In the genomic region with DNA sequence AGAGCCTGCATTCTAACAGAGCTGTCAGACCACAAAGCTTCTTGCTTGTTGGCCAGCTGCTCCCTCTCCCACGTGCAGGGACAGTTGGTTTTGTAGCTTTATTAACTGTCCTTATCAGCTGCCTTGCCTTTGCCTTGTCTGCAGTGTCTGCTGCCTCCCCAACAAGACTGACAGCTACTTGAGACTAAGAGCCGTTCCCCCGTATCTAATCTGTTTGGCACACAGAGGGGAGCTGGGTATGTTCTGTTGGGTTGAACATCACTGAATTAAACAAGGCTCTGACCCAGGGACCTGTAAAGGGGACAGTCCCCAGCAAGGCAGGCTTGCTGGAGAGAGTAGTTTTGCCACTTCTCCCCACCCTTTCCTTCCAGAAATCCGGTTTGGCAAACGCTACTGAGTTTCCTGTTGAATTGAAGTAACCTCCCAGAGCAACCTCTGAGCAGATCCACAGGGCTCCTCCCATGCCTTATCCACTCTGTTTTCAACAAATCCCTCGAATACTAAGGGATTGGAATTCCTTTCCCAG, we compare ENCODE assay signal across 12 cellular contexts.
A peak's percentile ranks its signal among the peaks of the same experiment; 100 is the strongest.
DNase-seq lines count a peak whose midpoint lies in the region; ATAC-seq, FAIRE-seq and TF ChIP-seq lines count a peak whose summit lies in the region.
"Had no signal": no experiment of that assay in that cellular context is flagged by ENCODE, and none has a peak within 500 bp of the region (broad histone marks: within the 10 kb centered on the region; RNA-seq: fewer than 3 reads in every experiment).

No MANE protein-coding gene starts in this region.

- no peak for TF ChIP-seq RAD21 in K562 (CRISPR knock-in tag; conservative IDR thresholded peaks at IDR 0.05 in 1 of 2, IDR thresholded peaks at IDR 0.05 in 1 of 2)

- no peak overlapping the region for H3K27ac ChIP-seq in GM23248
- H3K27ac ChIP-seq in K562 (ENCODE audit: extremely low read depth, low read depth, low read length), result no peak overlapping the region
- H3K27ac ChIP-seq in right atrium auricular region, result peak overlapping the region; percentile 61 to 67

- H3K27me3 ChIP-seq in GM23248 (replicated peaks; ENCODE audit: insufficient read depth) (no peaks in the 10 kb centered on the region), K562 (ENCODE audit: control insufficient read depth in 2 of 2, insufficient read depth in 2 of 2, low read length in 2 of 2) (peaks cover 2 to 32% of the 10 kb centered on the region in 2 experiments; a peak in 3 of 5 replicates), right atrium auricular region (no peaks in the 10 kb centered on the region)

- DNase-seq in GM23248 (peak; percentile 14), K562 (ENCODE audit: extremely low read depth in 1 of 4, low spot score in 3 of 4) (peak; percentile 17 to 67 (median 40)), right atrium auricular region (ENCODE audit: low spot score) (peak; percentile 78), pulmonary artery endothelial cell (ENCODE audit: low read depth, low spot score) (peak; percentile 55), NCI-H69 (lab: John Stamatoyannopoulos, UW) (no peak), NCI-H345 treated with DMSO at 0.1 percent for 48 hours (lab: John Stamatoyannopoulos, UW; ENCODE audit: unreplicated experiment) (no peak)
- no peak for DNase-seq in activated naive CD4-positive, alpha-beta T cell treated with Interleukin-2 at 50 U/mL for 16 hours
- DNase-seq: activated CD4-positive, CD25-positive, alpha-beta regulatory T cell; caudate nucleus; NCI-H2029; stimulated activated naive CD4-positive, alpha-beta T cell treated with Interleukin-2 at 50 U/mL for 16 hours had no signal

- H3K79me2 ChIP-seq in GM23248 (ENCODE audit: insufficient read depth) (no peaks in the 10 kb centered on the region), K562 (ENCODE audit: control insufficient read depth, insufficient read depth, low read length) (no peaks in the 10 kb centered on the region)

- in situ Hi-C loops in GM23248 (cut with MboI), result no loop called here
- in situ Hi-C loops in K562 (cut with MboI), result no loop called here

- H3K9me2 ChIP-seq in GM23248 (ENCODE audit: insufficient read depth), result no peaks in the 10 kb centered on the region

- ATAC-seq in K562 (peak; percentile 69), GM18519 (IDR thresholded peaks at IDR 0.05; ENCODE audit: low FRiP score, unreplicated experiment) (no peak)

- 36 to 42% methylated on average over 6 of the region's 6 CpGs for WGBS in GM23248 (ENCODE audit: low coverage in 1 of 2, low lambda C conversion rate in 2 of 2, missing lambda C conversion rate in 2 of 2), 2 experiments
- 0% methylated on average over 6 of the region's 6 CpGs for WGBS in K562 (ENCODE audit: insufficient coverage, low coverage, missing lambda C conversion rate)

- no peaks in the 10 kb centered on the region for H4K20me1 ChIP-seq in GM23248 (ENCODE audit: insufficient read depth)
- no peaks in the 10 kb centered on the region for H4K20me1 ChIP-seq in K562 (replicated peaks; ENCODE audit: control insufficient read depth, insufficient read depth, low read length)

- H3K4me3 ChIP-seq in GM23248 (no peak overlapping the region), K562 (no peak overlapping the region), right atrium auricular region (no peak overlapping the region)

- H3K4me2 ChIP-seq in GM23248 (ENCODE audit: unreplicated experiment) (no peak overlapping the region), K562 (ENCODE audit: insufficient read depth, low read length) (peak overlapping the region; percentile 19; the same call in 1 of the 2 replicates)

- CTCF ChIA-PET in K562 (lab: Yijun Ruan, JAX; ENCODE audit: low intra/inter-chr PET ratio), result no interaction called here

- intact Hi-C loops in K562 (cut with micrococcal nuclease), result no loop called here

- H3K9me3 ChIP-seq in GM23248 (ENCODE audit: low read depth), result no peaks in the 10 kb centered on the region
- H3K9me3 ChIP-seq in K562 (replicated peaks; ENCODE audit: control insufficient read depth, insufficient read depth, low read depth, low read length), result no peaks in the 10 kb centered on the region
- H3K9me3 ChIP-seq in right atrium auricular region, result no peaks in the 10 kb centered on the region

- TF ChIP-seq CTCF in K562 (IDR thresholded peaks at IDR 0.05 in 2 of 3, conservative IDR thresholded peaks at IDR 0.05 in 1 of 3; ENCODE audit: insufficient read depth in 2 of 3, low read depth in 1 of 3, low read length in 3 of 3) (no peak), right atrium auricular region (IDR thresholded peaks at IDR 0.05) (no peak)

- H3K9ac ChIP-seq in GM23248 (no peak overlapping the region), K562 (ENCODE audit: insufficient read depth in 1 of 2, low read depth in 2 of 2, low read length in 2 of 2) (no peak overlapping the region)

- H3K9me1 ChIP-seq in K562 (ENCODE audit: control insufficient read depth, insufficient read depth, low read length), result no peaks in the 10 kb centered on the region

- no peak; the same call in 1 of the 2 replicates for TF ChIP-seq EP300 in K562 (IDR thresholded peaks at IDR 0.05; ENCODE audit: low read length)

- H2AFZ ChIP-seq in GM23248, result no peak overlapping the region
- H2AFZ ChIP-seq in K562 (ENCODE audit: low read depth, low read length), result 0 out of 2 replicates have a peak overlapping the region, but pooled peaks have one; percentile 4

- FAIRE-seq in K562 (lab: Jason Lieb, UNC), result peak; percentile 86

- POLR2A ChIA-PET in K562 (lab: Yijun Ruan, JAX), result interaction anchor here (0.6 kb wide), 1 partner anchor 49 kb away, joined by 3 read pairs; no protein-coding TSS in a partner anchor

- BruUV-seq in K562 (replicated peaks; lab: Mats Ljungman, UMichigan), result no TSS peak

- TF ChIP-seq POLR2A in K562 (conservative IDR thresholded peaks at IDR 0.05), result no peak

- no peaks in the 10 kb centered on the region for H3F3A ChIP-seq in GM23248 (ENCODE audit: insufficient read depth)

- no peaks in the 10 kb centered on the region for H3K36me3 ChIP-seq in GM23248 (ENCODE audit: low read depth)
- no peaks in the 10 kb centered on the region for H3K36me3 ChIP-seq in K562 (ENCODE audit: control insufficient read depth, insufficient read depth, low read length)
- no peaks in the 10 kb centered on the region for H3K36me3 ChIP-seq in right atrium auricular region

- H3K4me1 ChIP-seq in GM23248 (ENCODE audit: insufficient read depth) (0 out of 2 replicates have a peak, but pooled peaks cover 5% of the 10 kb centered on the region), K562 (replicated peaks in 1 of 2; ENCODE audit: control insufficient read depth in 2 of 2, insufficient read depth in 2 of 2, low read length in 2 of 2) (no peaks in the 10 kb centered on the region; a peak in 2 of 5 replicates), right atrium auricular region (peaks cover 0 to 65% of the 10 kb centered on the region in 2 donors)

TF ChIP-seq in K562, 482 proteins besides CTCF, POLR2A, EP300 and RAD21 (continues in another document):
- peak in 1 of 2 experiments; percentile 26; a peak in 1 of 4 replicates for TF ChIP-seq NRF1 (conservative IDR thresholded peaks at IDR 0.05 in 1 of 2, IDR thresholded peaks at IDR 0.05 in 1 of 2)
- no peak for TF ChIP-seq FOXA1 (IDR thresholded peaks at IDR 0.05; ENCODE audit: borderline replicate concordance)
- TF ChIP-seq, protein P1, sequence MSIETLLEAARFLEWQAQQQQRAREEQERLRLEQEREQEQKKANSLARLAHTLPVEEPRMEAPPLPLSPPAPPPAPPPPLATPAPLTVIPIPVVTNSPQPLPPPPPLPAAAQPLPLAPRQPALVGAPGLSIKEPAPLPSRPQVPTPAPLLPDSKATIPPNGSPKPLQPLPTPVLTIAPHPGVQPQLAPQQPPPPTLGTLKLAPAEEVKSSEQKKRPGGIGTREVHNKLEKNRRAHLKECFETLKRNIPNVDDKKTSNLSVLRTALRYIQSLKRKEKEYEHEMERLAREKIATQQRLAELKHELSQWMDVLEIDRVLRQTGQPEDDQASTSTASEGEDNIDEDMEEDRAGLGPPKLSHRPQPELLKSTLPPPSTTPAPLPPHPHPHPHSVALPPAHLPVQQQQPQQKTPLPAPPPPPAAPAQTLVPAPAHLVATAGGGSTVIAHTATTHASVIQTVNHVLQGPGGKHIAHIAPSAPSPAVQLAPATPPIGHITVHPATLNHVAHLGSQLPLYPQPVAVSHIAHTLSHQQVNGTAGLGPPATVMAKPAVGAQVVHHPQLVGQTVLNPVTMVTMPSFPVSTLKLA (conservative IDR thresholded peaks at IDR 0.05), result peak; percentile 22 to 53; a peak in 2 of 4 replicates
- no peak for TF ChIP-seq KAT2B (IDR thresholded peaks at IDR 0.05; ENCODE audit: low read depth, low read length)
- TF ChIP-seq MYC (IDR thresholded peaks at IDR 0.05; ENCODE audit: low read depth, low read length), result no peak
- TF ChIP-seq MYC (CRISPR knock-in tag; IDR thresholded peaks at IDR 0.05; ENCODE audit: borderline replicate concordance, low read depth), result no peak
- TF ChIP-seq FOXM1 (IDR thresholded peaks at IDR 0.05; ENCODE audit: low read depth), result no peak
- TF ChIP-seq FOXM1 (CRISPR knock-in tag; IDR thresholded peaks at IDR 0.05; ENCODE audit: low read depth), result no peak
- TF ChIP-seq SIN3A (IDR thresholded peaks at IDR 0.05; ENCODE audit: borderline replicate concordance in 2 of 2, control insufficient read depth in 1 of 2, low read depth in 2 of 2, low read length in 2 of 2), result no peak
- TF ChIP-seq, protein P2, sequence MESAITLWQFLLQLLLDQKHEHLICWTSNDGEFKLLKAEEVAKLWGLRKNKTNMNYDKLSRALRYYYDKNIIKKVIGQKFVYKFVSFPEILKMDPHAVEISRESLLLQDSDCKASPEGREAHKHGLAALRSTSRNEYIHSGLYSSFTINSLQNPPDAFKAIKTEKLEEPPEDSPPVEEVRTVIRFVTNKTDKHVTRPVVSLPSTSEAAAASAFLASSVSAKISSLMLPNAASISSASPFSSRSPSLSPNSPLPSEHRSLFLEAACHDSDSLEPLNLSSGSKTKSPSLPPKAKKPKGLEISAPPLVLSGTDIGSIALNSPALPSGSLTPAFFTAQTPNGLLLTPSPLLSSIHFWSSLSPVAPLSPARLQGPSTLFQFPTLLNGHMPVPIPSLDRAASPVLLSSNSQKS (CRISPR knock-in tag; IDR thresholded peaks at IDR 0.05), result no peak
- no peak for TF ChIP-seq RHOXF2B (CRISPR knock-in tag; conservative IDR thresholded peaks at IDR 0.05)
- peak; percentile 84 for TF ChIP-seq CBFA2T3 (IDR thresholded peaks at IDR 0.05)
- no peak for TF ChIP-seq XRCC3 (IDR thresholded peaks at IDR 0.05)
- TF ChIP-seq TRIM28 (IDR thresholded peaks at IDR 0.05), result no peak
- TF ChIP-seq TAL1 (IDR thresholded peaks at IDR 0.05), result peak; percentile 51; the same call in 1 of the 2 replicates
- 0 out of 2 replicates have a peak, but pooled peaks have one; percentile 53 for TF ChIP-seq ZKSCAN8 (CRISPR knock-in tag; IDR thresholded peaks at IDR 0.05)
- TF ChIP-seq RUNX1 (IDR thresholded peaks at IDR 0.05; ENCODE audit: low read depth), result no peak
- no peak for TF ChIP-seq RBM14 (IDR thresholded peaks at IDR 0.05; ENCODE audit: borderline replicate concordance, insufficient read depth, low read depth, low read length)
- no peak for TF ChIP-seq KDM5B (IDR thresholded peaks at IDR 0.05; ENCODE audit: insufficient replicate concordance, low read depth, low read length)
- TF ChIP-seq EHMT2 (IDR thresholded peaks at IDR 0.05), result peak; percentile 45; the same call in 1 of the 2 replicates

Comparison
In these comparisons a context has a peak if more than half of its experiments do, and no peak if none do; other contexts are left out.
1. DNase-seq: peak in GM23248 (single experiment), K562 (4 of 4), right atrium auricular region (single experiment) and pulmonary artery endothelial cell (single experiment); none in activated naive CD4-positive, alpha-beta T cell treated with Interleukin-2 at 50 U/mL for 16 hours (single experiment), NCI-H69 (single experiment) and NCI-H345 treated with DMSO at 0.1 percent for 48 hours (single experiment).
2. H3K27ac ChIP-seq: peak in right atrium auricular region (2 of 2); none in GM23248 (single experiment) and K562 (single experiment).